Comparison of ENCODE assay signal across 1 cellular context in genomic region chr13:44465318-44465717, GRCh38.
TF ChIP-seq lines count a peak whose summit lies in the region.

No MANE protein-coding gene starts in this region.

TF ChIP-seq in GM23338, 12 proteins besides CTCF, POLR2A, EP300 and RAD21:
- TF ChIP-seq EZH2 (IDR thresholded peaks at IDR 0.05; ENCODE audit: low read depth, unreplicated experiment) (no peak), REST (IDR thresholded peaks at IDR 0.05; ENCODE audit: unreplicated experiment) (no peak), JUNB (IDR thresholded peaks at IDR 0.05; ENCODE audit: unreplicated experiment) (no peak), ZNF114 (CRISPR knock-in tag; IDR thresholded peaks at IDR 0.05) (no peak), STAT1 (IDR thresholded peaks at IDR 0.05; ENCODE audit: unreplicated experiment) (no peak), ZNF331 (CRISPR knock-in tag; IDR thresholded peaks at IDR 0.05; ENCODE audit: low read depth) (no peak), ZNF462 (CRISPR knock-in tag; IDR thresholded peaks at IDR 0.05) (no peak), EZH2phosphoT487 (IDR thresholded peaks at IDR 0.05; ENCODE audit: unreplicated experiment) (no peak), ETS1 (IDR thresholded peaks at IDR 0.05) (no peak), NANOG (IDR thresholded peaks at IDR 0.05; ENCODE audit: borderline replicate concordance) (no peak), POLR2AphosphoS5 (IDR thresholded peaks at IDR 0.05; ENCODE audit: low read depth) (no peak), CREB1 (CRISPR knock-in tag; IDR thresholded peaks at IDR 0.05; ENCODE audit: low read depth) (no peak)
